In the genomic region with DNA sequence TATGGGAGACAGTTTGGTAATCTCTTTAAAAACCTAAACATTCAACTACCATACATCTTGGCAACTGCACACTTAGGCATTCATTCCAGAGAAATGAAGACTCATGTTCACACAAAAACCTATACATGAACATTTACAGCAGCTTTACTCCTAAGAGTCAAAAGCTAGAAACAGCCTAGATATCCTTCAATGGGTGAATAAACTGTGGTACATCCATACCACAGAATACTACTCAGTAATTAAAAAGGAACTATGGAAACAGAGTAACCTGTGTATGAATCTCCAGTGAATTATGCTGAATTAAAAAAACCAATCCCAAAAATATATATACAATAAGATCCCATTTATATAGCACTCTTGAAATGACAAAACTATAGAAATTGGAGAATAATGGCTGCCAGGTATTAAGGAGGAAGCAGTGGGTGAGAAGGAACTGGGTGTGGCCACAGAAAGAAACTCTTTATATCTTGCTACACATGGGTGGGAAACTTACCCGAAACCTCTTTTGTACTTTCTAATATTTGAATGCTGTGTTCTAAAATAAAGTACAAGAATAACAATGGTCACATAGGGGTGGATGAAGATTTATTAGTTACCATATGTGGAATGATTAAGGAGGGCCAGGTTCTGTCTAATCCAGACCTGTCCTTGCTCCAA, we compare ENCODE assay signal across 20 cellular contexts. TPM values are rescaled to one million over a fixed set of nuclear protein-coding genes. Genes with fewer than 3 reads are reported as not detected.
DNase-seq lines count a peak whose midpoint lies in the region; ATAC-seq, FAIRE-seq and TF ChIP-seq lines count a peak whose summit lies in the region.
"Had no signal": no experiment of that assay in that cellular context is flagged by ENCODE, and none has a peak within 500 bp of the region (broad histone marks: within the 10 kb centered on the region; RNA-seq: fewer than 3 reads in every experiment).

No MANE protein-coding gene starts in this region.

- peak; percentile 34 for ATAC-seq in GM21360 (IDR thresholded peaks at IDR 0.05; ENCODE audit: unreplicated experiment)
- ATAC-seq in HG02798 (IDR thresholded peaks at IDR 0.05; ENCODE audit: poor library complexity, unreplicated experiment) = peak; percentile 35
- no peak for ATAC-seq in activated naive CD8-positive, alpha-beta T cell treated with anti-CD3 and anti-CD28 coated beads, Interleukin-2, amount 50 U/mL, for 24 hours
- no peak for ATAC-seq in HG02973 (IDR thresholded peaks at IDR 0.05; ENCODE audit: unreplicated experiment)
- no peak for ATAC-seq in activated CD8-positive, alpha-beta memory T cell treated with anti-CD3 and anti-CD28 coated beads, Interleukin-2, amount 10 ng/mL, durations not matched to agents 7 days and 5 days
- ATAC-seq: T-helper 17 cell had no signal

- no peak overlapping the region for H3K4me3 Mint-ChIP-seq in activated naive CD8-positive, alpha-beta T cell treated with anti-CD3 and anti-CD28 coated beads, Interleukin-2, amount 50 U/mL, for 24 hours
- H3K4me3 Mint-ChIP-seq in activated CD8-positive, alpha-beta memory T cell treated with anti-CD3 and anti-CD28 coated beads, Interleukin-2, amount 10 ng/mL, durations not matched to agents 7 days and 5 days = no peak overlapping the region
- H3K4me3 Mint-ChIP-seq: activated CD4-positive, alpha-beta T cell treated with anti-CD3 and anti-CD28 coated beads, Interleukin-2, amount 10 ng/mL, durations not matched to agents 24 days and 14 days; T-helper 17 cell had no signal

- peak; percentile 87 for FAIRE-seq in GM12892 (lab: Jason Lieb, UNC)
- FAIRE-seq: small intestine had no signal

- peak overlapping the region; percentile 74 for H3K27ac Mint-ChIP-seq in activated naive CD8-positive, alpha-beta T cell treated with anti-CD3 and anti-CD28 coated beads, Interleukin-2, amount 50 U/mL, for 24 hours
- H3K27ac Mint-ChIP-seq in activated CD8-positive, alpha-beta memory T cell treated with anti-CD3 and anti-CD28 coated beads, Interleukin-2, amount 10 ng/mL, durations not matched to agents 7 days and 5 days = no peak overlapping the region
- H3K27ac Mint-ChIP-seq: T-helper 17 cell had no signal

- TF ChIP-seq POLR2A in GM12892 (IDR thresholded peaks at IDR 0.05; ENCODE audit: low read depth, low read length) = no peak

- H3K9me3 Mint-ChIP-seq in activated naive CD8-positive, alpha-beta T cell treated with anti-CD3 and anti-CD28 coated beads, Interleukin-2, amount 50 U/mL, for 24 hours = peaks cover 13% of the 10 kb centered on the region
- H3K9me3 Mint-ChIP-seq in activated CD8-positive, alpha-beta memory T cell treated with anti-CD3 and anti-CD28 coated beads, Interleukin-2, amount 10 ng/mL, durations not matched to agents 7 days and 5 days (ENCODE audit: low read depth) = peaks cover 2% of the 10 kb centered on the region

- no peak for DNase-seq in GM12892 (ENCODE audit: insufficient read length)
- no peak for DNase-seq in activated naive CD8-positive, alpha-beta T cell treated with anti-CD3 and anti-CD28 coated beads, Interleukin-2, amount 50 U/mL, for 24 hours
- DNase-seq in NCI-H526 treated with DMSO at 0.1 percent for 48 hours (lab: John Stamatoyannopoulos, UW) = no peak
- no peak for DNase-seq in activated CD8-positive, alpha-beta memory T cell treated with anti-CD3 and anti-CD28 coated beads, Interleukin-2, amount 10 ng/mL, durations not matched to agents 7 days and 5 days
- no peak for DNase-seq in ecto neural progenitor cell (ENCODE audit: low spot score)
- DNase-seq: activated gamma-delta T cell; amygdala; GDM1; KG1; lower lobe of right lung; NCI-H146; NCI-H526; small intestine; stimulated activated naive CD4-positive, alpha-beta T cell treated with Interleukin-2 at 50 U/mL for 16 hours; T-helper 17 cell; tibial artery had no signal

- peaks cover 9% of the 10 kb centered on the region for H3K36me3 Mint-ChIP-seq in activated naive CD8-positive, alpha-beta T cell treated with anti-CD3 and anti-CD28 coated beads, Interleukin-2, amount 50 U/mL, for 24 hours (ENCODE audit: low read depth)
- H3K36me3 Mint-ChIP-seq in activated CD8-positive, alpha-beta memory T cell treated with anti-CD3 and anti-CD28 coated beads, Interleukin-2, amount 10 ng/mL, durations not matched to agents 7 days and 5 days = no peaks in the 10 kb centered on the region

- H3K4me1 Mint-ChIP-seq in activated naive CD8-positive, alpha-beta T cell treated with anti-CD3 and anti-CD28 coated beads, Interleukin-2, amount 50 U/mL, for 24 hours = peaks cover 72% of the 10 kb centered on the region
- peaks cover 6% of the 10 kb centered on the region for H3K4me1 Mint-ChIP-seq in activated CD8-positive, alpha-beta memory T cell treated with anti-CD3 and anti-CD28 coated beads, Interleukin-2, amount 10 ng/mL, durations not matched to agents 7 days and 5 days

- no peaks in the 10 kb centered on the region for H3K27me3 Mint-ChIP-seq in activated naive CD8-positive, alpha-beta T cell treated with anti-CD3 and anti-CD28 coated beads, Interleukin-2, amount 50 U/mL, for 24 hours
- H3K27me3 Mint-ChIP-seq in activated CD8-positive, alpha-beta memory T cell treated with anti-CD3 and anti-CD28 coated beads, Interleukin-2, amount 10 ng/mL, durations not matched to agents 7 days and 5 days = no peaks in the 10 kb centered on the region
- H3K27me3 Mint-ChIP-seq: T-helper 17 cell had no signal

- CTCF ChIA-PET in activated CD8-positive, alpha-beta memory T cell treated with anti-CD3 and anti-CD28 coated beads, Interleukin-2, amount 10 ng/mL, durations not matched to agents 7 days and 5 days (lab: Charles Lee) = no interaction called here

RNA-seq across cellular contexts. Expression of gene SESTD1, which starts 13.7 kb away (rescaled TPM):
- 11.5 TPM for polyA plus RNA-seq in GM12892 (2012; ENCODE audit: missing spikeins)
- total RNA-seq in activated CD8-positive, alpha-beta memory T cell treated with anti-CD3 and anti-CD28 coated beads, Interleukin-2, amount 10 ng/mL, durations not matched to agents 7 days and 5 days = 1 to 10 TPM; 4.0 to 7.7 TPM

Comparison
In these comparisons a context has a peak if more than half of its experiments do, and no peak if none do; other contexts are left out.
1. ATAC-seq: peak in GM21360 (single experiment) and HG02798 (single experiment); none in activated naive CD8-positive, alpha-beta T cell treated with anti-CD3 and anti-CD28 coated beads, Interleukin-2, amount 50 U/mL, for 24 hours (single experiment), HG02973 (single experiment) and activated CD8-positive, alpha-beta memory T cell treated with anti-CD3 and anti-CD28 coated beads, Interleukin-2, amount 10 ng/mL, durations not matched to agents 7 days and 5 days (single experiment).